Comparison of ENCODE assay signal across 8 cellular contexts in the genomic region with DNA sequence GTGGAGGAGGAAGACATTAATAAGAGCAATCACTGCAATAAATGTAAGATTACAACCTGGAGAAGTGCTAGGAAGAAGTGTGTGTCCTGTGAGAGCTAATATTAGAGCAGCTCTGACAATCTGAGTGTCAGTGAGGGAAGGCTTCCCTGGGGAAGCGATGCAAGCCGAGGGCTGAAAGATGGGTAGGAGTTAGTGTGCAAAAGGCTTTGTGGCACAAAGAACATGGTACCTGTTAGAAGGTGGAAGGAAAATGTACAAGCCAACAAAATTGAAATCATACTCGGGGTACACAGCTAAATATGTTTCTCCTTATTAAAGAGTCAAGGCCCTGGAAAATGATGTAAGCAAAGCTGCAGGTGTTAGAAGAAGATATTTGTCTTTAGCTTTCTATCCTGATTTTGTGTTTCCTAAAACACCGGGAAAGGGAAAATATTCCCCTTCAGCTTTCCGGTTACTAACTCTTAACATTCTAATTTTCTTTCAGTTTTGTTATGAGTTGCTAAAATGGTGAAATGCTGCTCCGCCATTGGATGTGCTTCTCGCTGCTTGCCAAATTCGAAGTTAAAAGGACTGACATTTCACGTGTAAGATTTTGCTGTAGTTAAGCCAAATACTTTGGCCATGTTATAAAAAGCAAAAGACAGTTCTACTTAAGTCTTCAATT. TPM values are rescaled to one million over a fixed set of nuclear protein-coding genes. Genes with fewer than 3 reads are reported as not detected.
A peak's percentile ranks its signal among the peaks of the same experiment; 100 is the strongest.
DNase-seq lines count a peak whose midpoint lies in the region; ATAC-seq and TF ChIP-seq lines count a peak whose summit lies in the region.

No MANE protein-coding gene starts in this region.

- intact Hi-C loops in activated CD4-positive, alpha-beta T cell treated with anti-CD3 and anti-CD28 coated beads for 36 hours (cut with DNase I, micrococcal nuclease) = loop anchor here (1.0 to 10.0 kb wide), 10 partner anchors 115 to 1640 kb away; partner anchors contain the start of genes G3BP2 (in 2 of the 2), NUP54 (in 2 of the 2), USO1 (in 2 of the 2) and CCNG2 (in 1 of the 2)

- H3K27ac ChIP-seq in WERI-Rb-1 = peak overlapping the region; percentile 91
- H3K27ac ChIP-seq in gastroesophageal sphincter = peak overlapping the region; percentile 64 to 99 (median 95)

- peak overlapping the region; percentile 90 for H3K4me2 ChIP-seq in skeletal muscle satellite cell (ENCODE audit: low read length)

- CTCF ChIA-PET in activated CD4-positive, alpha-beta T cell treated with anti-CD3 and anti-CD28 coated beads for 36 hours (lab: Charles Lee) = interaction anchor here (0.9 to 3.0 kb wide), 5 partner anchors 11 to 209 kb away, joined by 3 to 17 read pairs (median 4); partner anchors contain the start of gene USO1

- no peaks in the 10 kb centered on the region for H3K27me3 ChIP-seq in WERI-Rb-1 (ENCODE audit: insufficient read depth, low read depth, severe bottlenecking)
- no peaks in the 10 kb centered on the region for H3K27me3 ChIP-seq in gastroesophageal sphincter
- no peaks in the 10 kb centered on the region for H3K27me3 ChIP-seq in skeletal muscle satellite cell (ENCODE audit: control insufficient read depth, insufficient read depth, low read length)

- no peak for TF ChIP-seq POLR2A in gastroesophageal sphincter (IDR thresholded peaks at IDR 0.05)

- no peak for ATAC-seq in activated CD4-positive, alpha-beta T cell treated with anti-CD3 and anti-CD28 coated beads for 36 hours
- peak; percentile 6 for ATAC-seq in HG03064 (IDR thresholded peaks at IDR 0.05; ENCODE audit: low read depth, unreplicated experiment)
- ATAC-seq in gastroesophageal sphincter = no peak
- ATAC-seq in HG03280 (IDR thresholded peaks at IDR 0.05; ENCODE audit: unreplicated experiment) = no peak

- H3K27ac Mint-ChIP-seq in activated CD4-positive, alpha-beta T cell treated with anti-CD3 and anti-CD28 coated beads for 36 hours = peak overlapping the region; percentile 95

- no peak for TF ChIP-seq EP300 in gastroesophageal sphincter (IDR thresholded peaks at IDR 0.05)

- 42 to 45% methylated on average over 9 of the region's 9 CpGs for WGBS in gastroesophageal sphincter (ENCODE audit: low coverage in 1 of 2), 2 donors

- no peaks in the 10 kb centered on the region for H3K27me3 Mint-ChIP-seq in activated CD4-positive, alpha-beta T cell treated with anti-CD3 and anti-CD28 coated beads for 36 hours

- POLR2A ChIA-PET in activated CD4-positive, alpha-beta T cell treated with anti-CD3 and anti-CD28 coated beads for 36 hours (lab: Charles Lee) = interaction anchor here (0.5 to 1.9 kb wide), 2 partner anchors 134 to 209 kb away, joined by 4 to 8 read pairs; partner anchors contain the start of gene USO1

- H3K4me1 ChIP-seq in gastroesophageal sphincter (peaks cover 14 to 60% (median 18%) of the 10 kb centered on the region in 3 donors), skeletal muscle satellite cell (ENCODE audit: control insufficient read depth, insufficient read depth, low read length) (peaks cover 29% of the 10 kb centered on the region)

- no peak overlapping the region for H3K4me3 Mint-ChIP-seq in activated CD4-positive, alpha-beta T cell treated with anti-CD3 and anti-CD28 coated beads for 36 hours

- TF ChIP-seq CTCF in WERI-Rb-1 (IDR thresholded peaks at IDR 0.05; ENCODE audit: low read depth, low read length) (no peak), gastroesophageal sphincter (IDR thresholded peaks at IDR 0.05) (no peak)

- DNase-seq in activated CD4-positive, alpha-beta T cell treated with anti-CD3 and anti-CD28 coated beads for 36 hours = peak; percentile 39
- DNase-seq in activated CD4-positive, alpha-beta T cell treated with anti-CD3 and anti-CD28 coated beads for 4 hours = no peak
- peak; percentile 8 for DNase-seq in WERI-Rb-1
- no peak for DNase-seq in activated gamma-delta T cell treated with Interleukin-2 at 50 U/mL for 16 hours

- H3K9me3 ChIP-seq in WERI-Rb-1 (ENCODE audit: severe bottlenecking) (no peaks in the 10 kb centered on the region), gastroesophageal sphincter (no peaks in the 10 kb centered on the region), skeletal muscle satellite cell (replicated peaks; ENCODE audit: low read length) (no peaks in the 10 kb centered on the region)

- H3K36me3 Mint-ChIP-seq in activated CD4-positive, alpha-beta T cell treated with anti-CD3 and anti-CD28 coated beads for 36 hours (ENCODE audit: low read depth) = peaks cover 32% of the 10 kb centered on the region

- H3K9ac ChIP-seq in skeletal muscle satellite cell (ENCODE audit: low read depth, low read length) = peak overlapping the region; percentile 92

- H3K4me1 Mint-ChIP-seq in activated CD4-positive, alpha-beta T cell treated with anti-CD3 and anti-CD28 coated beads for 36 hours = peaks cover 33% of the 10 kb centered on the region

- H3K36me3 ChIP-seq in WERI-Rb-1 = peaks cover 13% of the 10 kb centered on the region
- peaks cover 0 to 22% of the 10 kb centered on the region in 2 donors for H3K36me3 ChIP-seq in gastroesophageal sphincter
- peaks cover 15% of the 10 kb centered on the region for H3K36me3 ChIP-seq in skeletal muscle satellite cell (ENCODE audit: insufficient read depth, low read length)

- no peaks in the 10 kb centered on the region for H3K9me3 Mint-ChIP-seq in activated CD4-positive, alpha-beta T cell treated with anti-CD3 and anti-CD28 coated beads for 36 hours (ENCODE audit: low read depth)

- H3K4me3 ChIP-seq in WERI-Rb-1 (ENCODE audit: low read depth, low read length) (peak overlapping the region; percentile 96), gastroesophageal sphincter (peak overlapping the region; percentile 63 to 69), skeletal muscle satellite cell (ENCODE audit: low read length) (peak overlapping the region; percentile 90)

RNA-seq across cellular contexts. Expression of gene THAP6, which starts 0.8 kb away (rescaled TPM):
- 10 to 100 TPM; 18.4 TPM for total RNA-seq in activated CD4-positive, alpha-beta T cell treated with anti-CD3 and anti-CD28 coated beads for 36 hours
- 10 to 100 TPM in 3 of 4 donors, 1 to 10 TPM in 1; 8.8 to 37.8 (median 16.2) TPM for total RNA-seq in gastroesophageal sphincter
- total RNA-seq in skeletal muscle satellite cell (2012; rRNA removed) = 12.7 and 17.5 TPM in 2 replicates

RNA-seq across cellular contexts. Expression of gene RCHY1, which starts 0.9 kb away (rescaled TPM):
- total RNA-seq in activated CD4-positive, alpha-beta T cell treated with anti-CD3 and anti-CD28 coated beads for 36 hours = 10 to 100 TPM; 32.9 to 33.7 TPM
- total RNA-seq in gastroesophageal sphincter = 10 to 100 TPM; 11.3 to 28.6 (median 21.4) TPM
- 22.3 and 26.0 TPM in 2 replicates for total RNA-seq in skeletal muscle satellite cell (2012; rRNA removed)

RNA-seq across cellular contexts. Expression of gene ODAPH, which starts 40.8 kb away (rescaled TPM):
- not detected for total RNA-seq in activated CD4-positive, alpha-beta T cell treated with anti-CD3 and anti-CD28 coated beads for 36 hours
- total RNA-seq in gastroesophageal sphincter = not detected
- not detected in 2 replicates for total RNA-seq in skeletal muscle satellite cell (2012; rRNA removed)

Comparison
In these comparisons a context has a peak if more than half of its experiments do, and no peak if none do; other contexts are left out.
1. DNase-seq: peak in activated CD4-positive, alpha-beta T cell treated with anti-CD3 and anti-CD28 coated beads for 36 hours (single experiment) and WERI-Rb-1 (single experiment); none in activated CD4-positive, alpha-beta T cell treated with anti-CD3 and anti-CD28 coated beads for 4 hours (0 of 2) and activated gamma-delta T cell treated with Interleukin-2 at 50 U/mL for 16 hours (single experiment).
2. Peak in every context shown above with its lines, with median percentiles within 50 percentile points of each other: H3K4me3 ChIP-seq.